Comparison of ENCODE assay signal across 18 cellular contexts in the genomic region with DNA sequence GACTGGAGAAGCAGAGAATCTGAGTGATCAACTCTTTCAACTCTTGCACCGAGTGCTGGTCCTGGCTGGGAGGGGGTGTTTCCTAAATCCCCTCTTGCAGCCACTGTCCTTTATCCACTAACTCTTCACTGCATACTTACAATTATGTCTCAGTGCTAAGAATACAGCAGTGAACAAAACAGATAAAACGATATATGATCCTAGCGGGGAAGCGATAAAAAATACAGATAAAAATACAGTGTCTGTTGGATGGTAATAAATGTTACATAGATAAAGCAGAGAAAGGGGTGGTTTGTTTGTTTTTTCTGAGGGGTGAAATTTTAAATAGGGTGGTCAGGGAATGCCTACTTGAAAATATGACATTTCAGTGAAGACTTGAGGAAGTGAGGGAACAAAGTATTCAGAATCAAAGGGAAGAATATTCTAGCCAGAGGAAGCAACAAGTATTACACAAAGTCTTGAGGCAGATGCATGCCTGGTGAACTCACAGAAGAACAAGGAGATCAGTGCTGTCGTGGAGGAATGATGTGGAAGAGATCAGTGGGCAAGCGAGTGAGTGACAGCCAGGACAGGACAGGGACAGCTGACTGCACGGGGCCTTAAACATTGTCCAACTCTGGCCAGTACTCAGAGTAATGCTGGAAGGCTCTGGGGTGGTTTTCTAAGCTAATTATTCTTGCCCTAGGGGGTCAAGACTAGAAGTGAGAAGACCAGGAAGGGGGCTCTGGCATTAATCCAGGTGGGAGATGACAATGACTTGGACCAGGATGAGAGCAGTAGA.
A peak's percentile ranks its signal among the peaks of the same experiment; 100 is the strongest.
DNase-seq lines count a peak whose midpoint lies in the region; ATAC-seq and TF ChIP-seq lines count a peak whose summit lies in the region.
"Had no signal": no experiment of that assay in that cellular context is flagged by ENCODE, and none has a peak within 500 bp of the region (broad histone marks: within the 10 kb centered on the region; RNA-seq: fewer than 3 reads in every experiment).

No MANE protein-coding gene starts in this region.

- H3K79me2 ChIP-seq in smooth muscle cell (ENCODE audit: low read depth) = peaks cover 96% of the 10 kb centered on the region

- ATAC-seq in T-cell (replicated peaks in 1 of 4) = no peak
- ATAC-seq: K562 had no signal

- no peak for TF ChIP-seq CTCF in HL-60 (IDR thresholded peaks at IDR 0.05; ENCODE audit: insufficient read depth, low read length)
- no peak for TF ChIP-seq CTCF in endothelial cell (IDR thresholded peaks at IDR 0.05; ENCODE audit: unreplicated experiment)
- TF ChIP-seq CTCF in smooth muscle cell (IDR thresholded peaks at IDR 0.05; ENCODE audit: borderline replicate concordance, insufficient read depth, poor library complexity, severe bottlenecking) = no peak

- H3F3A ChIP-seq in smooth muscle cell (ENCODE audit: low read depth) = no peaks in the 10 kb centered on the region

- H3K4me1 Mint-ChIP-seq in endothelial cell (ENCODE audit: unreplicated experiment) (peaks cover 54% of the 10 kb centered on the region), T-cell (peaks cover 8 to 20% (median 13%) of the 10 kb centered on the region in 3 donors)
- H3K4me1 Mint-ChIP-seq: activated B cell treated with CpG ODN at 0.5 μM for 24 hours had no signal

- H3K4me1 ChIP-seq in smooth muscle cell (ENCODE audit: low read depth) = peaks cover 10% of the 10 kb centered on the region

- H3K27ac ChIP-seq in HL-60 (replicated peaks) (peak overlapping the region; percentile 38), smooth muscle cell (ENCODE audit: low read depth) (peak overlapping the region; percentile 58)
- H3K27ac ChIP-seq: cardiac muscle cell, right lobe of liver had no signal

- peak overlapping the region; percentile 6 for H3K9ac ChIP-seq in smooth muscle cell (ENCODE audit: low read depth)

- no peak overlapping the region for H3K4me3 ChIP-seq in HL-60 (replicated peaks; ENCODE audit: insufficient read depth, low read length)
- H3K4me3 ChIP-seq in smooth muscle cell = no peak overlapping the region
- H3K4me3 ChIP-seq: cardiac muscle cell, K562, right lobe of liver had no signal

- peak overlapping the region; percentile 17 for H3K27ac Mint-ChIP-seq in endothelial cell (ENCODE audit: unreplicated experiment)
- no peak overlapping the region for H3K27ac Mint-ChIP-seq in T-cell
- H3K27ac Mint-ChIP-seq: activated B cell treated with CpG ODN at 0.5 μM for 24 hours had no signal

- POLR2A ChIA-PET in T-cell (lab: Charles Lee) = no interaction called here

- no peaks in the 10 kb centered on the region for H3K9me3 ChIP-seq in smooth muscle cell (replicated peaks; ENCODE audit: low read depth)
- H3K9me3 ChIP-seq: right lobe of liver had no signal

- H3K36me3 ChIP-seq in smooth muscle cell (ENCODE audit: low read depth) = no peaks in the 10 kb centered on the region
- H3K36me3 ChIP-seq: cardiac muscle cell, right lobe of liver had no signal

- H3K27me3 Mint-ChIP-seq in endothelial cell (ENCODE audit: unreplicated experiment) (peaks cover 1% of the 10 kb centered on the region), T-cell (no peaks in the 10 kb centered on the region)
- H3K27me3 Mint-ChIP-seq: activated B cell treated with CpG ODN at 0.5 μM for 24 hours had no signal

- H4K20me1 ChIP-seq in smooth muscle cell (ENCODE audit: low read depth) = peaks cover 94% of the 10 kb centered on the region

- H2AFZ ChIP-seq in smooth muscle cell (ENCODE audit: low read depth) = no peak overlapping the region

- WGBS in smooth muscle cell (ENCODE audit: low lambda C conversion rate) = 53% methylated on average over 7 of the region's 7 CpGs

- H3K9me3 Mint-ChIP-seq in endothelial cell (ENCODE audit: unreplicated experiment) = no peaks in the 10 kb centered on the region
- H3K9me3 Mint-ChIP-seq in T-cell = no peaks in the 10 kb centered on the region
- H3K9me3 Mint-ChIP-seq: activated B cell treated with CpG ODN at 0.5 μM for 24 hours had no signal

- H3K4me2 ChIP-seq in smooth muscle cell = peak overlapping the region; percentile 37

- H3K27me3 ChIP-seq in HL-60 (ENCODE audit: insufficient read depth, poor library complexity, severe bottlenecking) = no peaks in the 10 kb centered on the region
- H3K27me3 ChIP-seq in smooth muscle cell (ENCODE audit: low read depth) = no peaks in the 10 kb centered on the region
- H3K27me3 ChIP-seq: cardiac muscle cell, right lobe of liver had no signal

- CTCF ChIA-PET in T-cell (lab: Charles Lee) = no interaction called here

- H3K36me3 Mint-ChIP-seq in endothelial cell (ENCODE audit: low read depth, unreplicated experiment) = peaks cover 10% of the 10 kb centered on the region
- peaks cover 3% of the 10 kb centered on the region for H3K36me3 Mint-ChIP-seq in T-cell

- H3K4me3 Mint-ChIP-seq in endothelial cell (ENCODE audit: unreplicated experiment) (peak overlapping the region; percentile 52), T-cell (no peak overlapping the region)
- H3K4me3 Mint-ChIP-seq: activated B cell treated with CpG ODN at 0.5 μM for 24 hours had no signal

- DNase-seq in HL-60 (ENCODE audit: low read depth in 1 of 2, low spot score in 1 of 2) (peak in 1 of 2 experiments; percentile 5), endothelial cell (ENCODE audit: low spot score) (no peak), myocyte (ENCODE audit: low read depth) (peak; percentile 68), smooth muscle cell (lab: John Stamatoyannopoulos, UW; ENCODE audit: unreplicated experiment) (no peak), NOMO-1 treated with dmso at 0.1 percent for 144 hours (lab: John Stamatoyannopoulos, UW; ENCODE audit: unreplicated experiment) (no peak), A172 (ENCODE audit: low spot score) (no peak), T-cell (no peak), germinal center (ENCODE audit: low spot score) (no peak)
- DNase-seq: activated B cell treated with CpG ODN at 0.5 μM for 24 hours; activated CD4-positive, alpha-beta T cell treated with anti-CD3 and anti-CD28 coated beads, Interleukin-2, amount 50 U/mL, for 48 hours; activated gamma-delta T cell treated with Interleukin-2 at 50 U/mL for 16 hours; foreskin fibroblast; H7; NCI-H526 treated with DMSO at 0.1 percent for 48 hours; right lobe of liver; T-helper 9 cell had no signal
